10 cellular contexts compared by ENCODE assay signal in the genomic region with DNA sequence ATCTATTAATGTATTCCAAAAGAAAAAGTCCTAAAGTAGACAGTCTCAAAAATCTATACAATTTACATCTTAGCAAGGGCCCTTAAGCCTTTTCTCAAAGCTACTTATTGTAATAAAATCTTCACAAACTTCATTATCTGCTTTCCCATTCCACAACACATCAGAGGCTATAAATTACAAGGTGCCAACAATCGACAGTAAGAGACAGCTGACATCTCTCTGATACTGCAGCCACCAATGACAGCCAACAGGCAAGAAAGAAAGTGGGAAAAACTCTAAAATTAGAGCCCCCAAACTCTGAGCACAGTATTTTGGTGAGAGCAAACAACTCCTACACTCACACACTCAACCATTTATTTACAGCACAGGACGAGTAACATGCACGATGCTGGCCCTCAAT. TPM values are rescaled to one million over a fixed set of nuclear protein-coding genes. Genes with fewer than 3 reads are reported as not detected.
DNase-seq lines count a peak whose midpoint lies in the region; ATAC-seq and TF ChIP-seq lines count a peak whose summit lies in the region.
"Had no signal": no experiment of that assay in that cellular context is flagged by ENCODE, and none has a peak within 500 bp of the region (broad histone marks: within the 10 kb centered on the region; RNA-seq: fewer than 3 reads in every experiment).

No MANE protein-coding gene starts in this region.

- TF ChIP-seq CTCF in Calu3 (IDR thresholded peaks at IDR 0.05; ENCODE audit: unreplicated experiment) (no peak), OCI-LY7 (conservative IDR thresholded peaks at IDR 0.05; ENCODE audit: low read length) (no peak), osteocyte (IDR thresholded peaks at IDR 0.05) (no peak), foreskin keratinocyte (conservative IDR thresholded peaks at IDR 0.05) (no peak)

- peaks cover 22% of the 10 kb centered on the region for H3K4me1 ChIP-seq in OCI-LY7 (ENCODE audit: insufficient read depth, low read length, poor library complexity, severe bottlenecking)
- no peaks in the 10 kb centered on the region for H3K4me1 ChIP-seq in foreskin keratinocyte

- H3K4me3 Mint-ChIP-seq in Calu3 (ENCODE audit: low read depth, unreplicated experiment), result peak overlapping the region; percentile 93
- H3K4me3 Mint-ChIP-seq in effector memory CD8-positive, alpha-beta T cell, result peak overlapping the region; percentile 95 to 96
- peak overlapping the region; percentile 93 for H3K4me3 Mint-ChIP-seq in osteocyte (ENCODE audit: unreplicated experiment)

- peak overlapping the region; percentile 83 for H3K4me3 ChIP-seq in OCI-LY7 (ENCODE audit: low read depth, low read length, poor library complexity, severe bottlenecking)

- H3K9me3 Mint-ChIP-seq in Calu3 (ENCODE audit: low read depth, unreplicated experiment) (no peaks in the 10 kb centered on the region), osteocyte (ENCODE audit: unreplicated experiment) (no peaks in the 10 kb centered on the region)
- no peaks in the 10 kb centered on the region for H3K9me3 Mint-ChIP-seq in effector memory CD8-positive, alpha-beta T cell

- DNase-seq in Calu3 (no peak), OCI-LY7 (ENCODE audit: low spot score) (no peak), osteocyte (ENCODE audit: extremely low spot score, unreplicated experiment) (no peak), foreskin keratinocyte (no peak), midbrain (lab: John Stamatoyannopoulos, UW) (no peak)
- DNase-seq in effector memory CD8-positive, alpha-beta T cell, result no peak
- DNase-seq: esophagus squamous epithelium, GDM1 had no signal

- H3K27ac ChIP-seq in OCI-LY7 (ENCODE audit: low read depth, low read length, poor library complexity, severe bottlenecking), result no peak overlapping the region
- no peak overlapping the region for H3K27ac ChIP-seq in foreskin keratinocyte

- intact Hi-C loops in Calu3 (cut with micrococcal nuclease; ENCODE audit: unreplicated experiment) (no loop called here), OCI-LY7 (cut with micrococcal nuclease; ENCODE audit: unreplicated experiment) (no loop called here)

- H2AFZ ChIP-seq in OCI-LY7 (ENCODE audit: low read length), result peak overlapping the region; percentile 44; the same call in 1 of the 2 replicates

- peaks cover 11% of the 10 kb centered on the region for H3K4me1 Mint-ChIP-seq in Calu3 (ENCODE audit: low read depth, unreplicated experiment)
- peaks cover 22 to 27% of the 10 kb centered on the region in 2 donors for H3K4me1 Mint-ChIP-seq in effector memory CD8-positive, alpha-beta T cell (ENCODE audit: low read depth in 2 of 2)
- H3K4me1 Mint-ChIP-seq in osteocyte (ENCODE audit: unreplicated experiment), result peaks cover 19% of the 10 kb centered on the region

- H3K9me3 ChIP-seq in OCI-LY7 (ENCODE audit: low read length), result no peaks in the 10 kb centered on the region
- H3K9me3 ChIP-seq: esophagus squamous epithelium had no signal

- H3K36me3 ChIP-seq in OCI-LY7 (ENCODE audit: insufficient read depth, low read length), result peaks cover 38% of the 10 kb centered on the region

- ATAC-seq in effector memory CD8-positive, alpha-beta T cell (replicated peaks), result no peak
- ATAC-seq in GM18511 (IDR thresholded peaks at IDR 0.05; ENCODE audit: unreplicated experiment) (no peak), foreskin keratinocyte (no peak), HG02571 (IDR thresholded peaks at IDR 0.05; ENCODE audit: unreplicated experiment) (no peak)

- H4K20me1 ChIP-seq in OCI-LY7 (ENCODE audit: insufficient read depth, low read length), result no peaks in the 10 kb centered on the region

- peaks cover 29% of the 10 kb centered on the region for H3K36me3 Mint-ChIP-seq in Calu3 (ENCODE audit: insufficient read depth, unreplicated experiment)
- peaks cover 28% of the 10 kb centered on the region for H3K36me3 Mint-ChIP-seq in effector memory CD8-positive, alpha-beta T cell (ENCODE audit: insufficient read depth)
- H3K36me3 Mint-ChIP-seq in osteocyte (ENCODE audit: unreplicated experiment), result peaks cover 14% of the 10 kb centered on the region

- H3K27me3 ChIP-seq in foreskin keratinocyte, result no peaks in the 10 kb centered on the region
- H3K27me3 ChIP-seq: esophagus squamous epithelium had no signal

- H3K4me2 ChIP-seq in OCI-LY7 (ENCODE audit: low read length), result peak overlapping the region; percentile 94

- POLR2A ChIA-PET in OCI-LY7 (lab: Charles Lee), result interaction anchor here (0.7 to 1.8 kb wide), 10 partner anchors 8 to 279 kb away, joined by 3 to 6 read pairs (median 5); no protein-coding TSS in a partner anchor

- H3K79me2 ChIP-seq in OCI-LY7 (ENCODE audit: insufficient read depth, low read depth, low read length), result peaks cover 11% of the 10 kb centered on the region; the same call in 1 of the 2 replicates

- BruUV-seq in Calu3 (replicated peaks; lab: Mats Ljungman, UMichigan), result no TSS peak
- no TSS peak for BruUV-seq in OCI-LY7 (replicated peaks; lab: Mats Ljungman, UMichigan)

- H3K27me3 Mint-ChIP-seq in Calu3 (ENCODE audit: unreplicated experiment), result no peaks in the 10 kb centered on the region
- no peaks in the 10 kb centered on the region for H3K27me3 Mint-ChIP-seq in effector memory CD8-positive, alpha-beta T cell
- H3K27me3 Mint-ChIP-seq in osteocyte (ENCODE audit: unreplicated experiment), result no peaks in the 10 kb centered on the region

- no peak overlapping the region for H3K27ac Mint-ChIP-seq in Calu3 (ENCODE audit: unreplicated experiment)
- peak overlapping the region in 1 of 2 donors; percentile 94 for H3K27ac Mint-ChIP-seq in effector memory CD8-positive, alpha-beta T cell
- H3K27ac Mint-ChIP-seq in osteocyte (ENCODE audit: unreplicated experiment), result peak overlapping the region; percentile 70

- H3K9me2 ChIP-seq in OCI-LY7 (ENCODE audit: insufficient read depth, low read length), result no peaks in the 10 kb centered on the region

- CTCF ChIA-PET in Calu3 (lab: Charles Lee), result interaction anchor here (1.7 kb wide), 1 partner anchor 99 kb away, joined by 7 read pairs; no protein-coding TSS in a partner anchor
- CTCF ChIA-PET in OCI-LY7 (lab: Charles Lee; ENCODE audit: unreplicated experiment), result interaction anchor here (0.9 to 1.6 kb wide), 3 partner anchors 12 to 101 kb away, joined by 3 to 6 read pairs (median 4); no protein-coding TSS in a partner anchor

RNA-seq across cellular contexts. Expression of gene ANGEL1, which starts 2.2 kb away (rescaled TPM):
- total RNA-seq in Calu3 (2022) (19.8 and 26.3 TPM in 2 replicates), OCI-LY7 (2022) (33.7 and 36.4 TPM in 2 replicates), osteocyte (18.7 and 19.7 TPM in 2 replicates), foreskin keratinocyte (9.5 and 10.1 TPM in 2 replicates)
- 16.1 and 17.6 TPM in 2 replicates for total RNA-seq in OCI-LY7 (2014; rRNA removed; shearing (Covaris generic))
- polyA plus RNA-seq in foreskin keratinocyte, result 3.5 and 5.1 TPM in 2 replicates

RNA-seq across cellular contexts. Expression of gene LRRC74A, which starts 15.7 kb away (rescaled TPM):
- total RNA-seq in Calu3 (2022) (not detected in 2 replicates), OCI-LY7 (2022) (not detected in 2 replicates), osteocyte (not detected in 2 replicates), foreskin keratinocyte (not detected in 2 replicates)
- total RNA-seq in OCI-LY7 (2014; rRNA removed; shearing (Covaris generic)), result not detected in 2 replicates
- not detected in 2 replicates for polyA plus RNA-seq in foreskin keratinocyte
- total RNA-seq: esophagus squamous epithelium had no signal

RNA-seq across cellular contexts. Expression of gene VASH1, which starts 49.3 kb away (rescaled TPM):
- total RNA-seq in Calu3 (2022) (1.2 and 1.4 TPM in 2 replicates), OCI-LY7 (2022) (not detected in 2 replicates), osteocyte (18.9 and 19.5 TPM in 2 replicates), foreskin keratinocyte (0.18 and 0.20 TPM in 2 replicates)
- not detected in 2 replicates for total RNA-seq in OCI-LY7 (2014; rRNA removed; shearing (Covaris generic))
- 0.18 and 0.39 TPM in 2 replicates for polyA plus RNA-seq in foreskin keratinocyte
